ENCODE assay signal across 14 cellular contexts in the genomic region with DNA sequence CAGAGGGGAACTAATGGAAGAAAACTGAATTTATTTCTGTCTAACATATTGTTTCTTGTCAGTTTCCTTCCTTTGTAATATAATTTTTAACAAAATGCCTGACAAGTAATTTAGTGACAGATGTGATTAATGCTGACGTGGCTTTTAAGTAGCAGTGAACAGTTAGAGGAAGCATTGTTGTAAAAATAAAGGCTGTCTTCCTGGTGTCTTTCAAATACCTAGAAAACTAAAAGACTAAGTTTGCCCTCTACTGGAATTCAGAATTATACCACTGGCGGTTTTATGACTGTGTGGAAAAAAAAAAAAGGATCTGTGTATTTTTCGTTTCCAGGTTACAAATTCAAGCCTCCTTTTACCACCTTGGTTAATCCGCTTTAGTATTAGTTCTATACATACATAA.
DNase-seq lines count a peak whose midpoint lies in the region; ATAC-seq, FAIRE-seq and TF ChIP-seq lines count a peak whose summit lies in the region.
"Had no signal": no experiment of that assay in that cellular context is flagged by ENCODE, and none has a peak within 500 bp of the region (broad histone marks: within the 10 kb centered on the region; RNA-seq: fewer than 3 reads in every experiment).

No MANE protein-coding gene starts in this region.

- no peaks in the 10 kb centered on the region for H3K4me1 ChIP-seq in H1 (replicated peaks in 1 of 4; ENCODE audit: control insufficient read depth in 3 of 4, insufficient read depth in 4 of 4, low read length in 3 of 4)
- no peaks in the 10 kb centered on the region for H3K4me1 ChIP-seq in colonic mucosa

- WGBS in H1 (ENCODE audit: extremely low coverage in 1 of 2, insufficient coverage in 1 of 2, insufficient read length in 1 of 2, insufficient replicate concordance in 2 of 2, low coverage in 1 of 2, low lambda C conversion rate in 2 of 2, missing lambda C conversion rate in 1 of 2), 2 experiments: 64% methylated on average over 4 of the region's 4 CpGs; no CpG with 5 or more reads in 1 of the 2 experiments

- no peak for ATAC-seq in HG02571 (IDR thresholded peaks at IDR 0.05; ENCODE audit: unreplicated experiment)

- no peak overlapping the region for H3K9ac ChIP-seq in H1 (replicated peaks in 1 of 4; ENCODE audit: extremely low read depth in 1 of 4, low read depth in 3 of 4, low read length in 3 of 4)
- H3K9ac ChIP-seq in colonic mucosa (ENCODE audit: low read depth in 2 of 2, low read length in 2 of 2): no peak overlapping the region

- no peaks in the 10 kb centered on the region for H3K79me1 ChIP-seq in H1 (ENCODE audit: low read depth, low read length)

- H2AFZ ChIP-seq in H1 (ENCODE audit: low read length): no peak overlapping the region

- TF ChIP-seq POLR2A in H1 (IDR thresholded peaks at IDR 0.05; ENCODE audit: control extremely low read depth in 1 of 2, low read depth in 2 of 2, low read length in 2 of 2) (no peak), GM12891 (IDR thresholded peaks at IDR 0.05; ENCODE audit: low read depth, low read length) (no peak)

- H2BK12ac ChIP-seq in H1 (ENCODE audit: low read depth, low read length): no peak overlapping the region

- intact Hi-C loops in colonic mucosa (cut with DNase I): loop anchor here (10.0 kb wide), 1 partner anchor 460 kb away; no protein-coding TSS in a partner anchor

- H4K91ac ChIP-seq in H1 (replicated peaks; ENCODE audit: insufficient read length, low read length): no peak overlapping the region

- TF ChIP-seq CTCF in H1 (IDR thresholded peaks at IDR 0.05; ENCODE audit: control extremely low read depth in 1 of 3, insufficient read depth in 1 of 3, low read depth in 1 of 3, low read length in 3 of 3) (no peak), colonic mucosa (IDR thresholded peaks at IDR 0.05) (no peak)

- no peak overlapping the region for H2BK20ac ChIP-seq in H1 (ENCODE audit: low read length)

- no peaks in the 10 kb centered on the region for H3K23me2 ChIP-seq in H1 (ENCODE audit: low read depth, low read length)

- H4K5ac ChIP-seq in H1 (ENCODE audit: insufficient read length, low read depth, low read length): no peak overlapping the region

- H2AK5ac ChIP-seq in H1 (ENCODE audit: low read depth, low read length): no peak overlapping the region

- no peak overlapping the region for H3K23ac ChIP-seq in H1 (ENCODE audit: insufficient read length)

- CTCF ChIA-PET in H1 (lab: Charles Lee; ENCODE audit: partially characterized antibody): interaction anchor here (1.2 kb wide), 1 partner anchor 8 kb away, joined by 3 read pairs; no protein-coding TSS in a partner anchor

- H3K27ac ChIP-seq in H1 (ENCODE audit: low read depth, low read length): no peak overlapping the region
- no peak overlapping the region for H3K27ac ChIP-seq in colonic mucosa
- H3K27ac ChIP-seq: 22Rv1, ovary had no signal

- FAIRE-seq in H1 (lab: Jason Lieb, UNC): peak; percentile 7
- no peak for FAIRE-seq in GM12891 (lab: Jason Lieb, UNC)
- FAIRE-seq: GM19239 had no signal

- H4K8ac ChIP-seq in H1 (ENCODE audit: extremely low read depth, insufficient read depth, low read length): no peak overlapping the region

- H3K36me3 ChIP-seq in H1 (ENCODE audit: control insufficient read depth in 2 of 4, insufficient read depth in 4 of 4, low read length in 3 of 4) (no peaks in the 10 kb centered on the region), colonic mucosa (no peaks in the 10 kb centered on the region)
- H3K36me3 ChIP-seq: ovary had no signal

- no peak overlapping the region for H3K14ac ChIP-seq in H1 (ENCODE audit: insufficient read length)

- POLR2A ChIA-PET in H1 (lab: Charles Lee; ENCODE audit: partially characterized antibody): no interaction called here

- peak; percentile 40 to 45 for TF ChIP-seq RAD21 in H1 (IDR thresholded peaks at IDR 0.05 in 1 of 2, conservative IDR thresholded peaks at IDR 0.05 in 1 of 2; ENCODE audit: low read depth in 2 of 2, low read length in 2 of 2)

- H3K4ac ChIP-seq in H1 (replicated peaks; ENCODE audit: insufficient read length, low read depth, low read length): no peak overlapping the region

- no peaks in the 10 kb centered on the region for H3K79me2 ChIP-seq in H1 (ENCODE audit: control insufficient read depth in 1 of 2, insufficient read depth in 2 of 2, low read length in 2 of 2)

- no peak overlapping the region for H2BK15ac ChIP-seq in H1 (ENCODE audit: low read length)

- no peak overlapping the region for H3K4me2 ChIP-seq in H1 (ENCODE audit: insufficient read depth in 1 of 2, low read depth in 2 of 2, low read length in 2 of 2)

- no peaks in the 10 kb centered on the region for H4K20me1 ChIP-seq in H1 (replicated peaks in 1 of 2; ENCODE audit: control insufficient read depth in 1 of 2, insufficient read depth in 2 of 2, low read length in 2 of 2)

- H2BK5ac ChIP-seq in H1 (ENCODE audit: low read depth, low read length): no peak overlapping the region

- TF ChIP-seq EP300 in H1 (IDR thresholded peaks at IDR 0.05; ENCODE audit: borderline replicate concordance in 1 of 2, low read depth in 2 of 2, low read length in 2 of 2): no peak

- DNase-seq in DMS53 (lab: John Stamatoyannopoulos, UW) (peak; percentile 16), DMS53 treated with DMSO at 0.1 percent for 48 hours (lab: John Stamatoyannopoulos, UW; ENCODE audit: unreplicated experiment) (no peak), NCI-H146 treated with DMSO at 0.1 percent for 48 hours (lab: John Stamatoyannopoulos, UW; ENCODE audit: unreplicated experiment) (peak; percentile 51), H1 (ENCODE audit: low read depth in 1 of 2, low spot score in 2 of 2) (no peak), retina (peak; percentile 20), GM12891 (ENCODE audit: insufficient read length, low spot score) (no peak), colonic mucosa (no peak)
- DNase-seq: cortex of kidney; H7; ovary; stimulated activated CD4-positive, alpha-beta T cell treated with anti-CD3 and anti-CD28 coated beads, Interleukin-2, amount 100 ng/mL, for 48 hours had no signal

- no peak overlapping the region for H3K56ac ChIP-seq in H1 (replicated peaks; ENCODE audit: insufficient read length, low read depth, low read length)

- H3K9me3 ChIP-seq in H1 (ENCODE audit: insufficient read depth in 2 of 2, low read depth in 1 of 2, low read length in 1 of 2): peaks cover 16 to 59% of the 10 kb centered on the region in 2 experiments; a peak in 3 of 4 replicates
- H3K9me3 ChIP-seq in colonic mucosa: no peaks in the 10 kb centered on the region
- H3K9me3 ChIP-seq: ovary had no signal

- H3K18ac ChIP-seq in H1 (ENCODE audit: extremely low read depth, low read length): no peak overlapping the region

- H3K27me3 ChIP-seq in H1 (replicated peaks in 1 of 4; ENCODE audit: control insufficient read depth in 3 of 4, extremely low read depth in 1 of 4, insufficient read depth in 3 of 4, low read length in 3 of 4) (no peaks in the 10 kb centered on the region), colonic mucosa (no peaks in the 10 kb centered on the region)
- H3K27me3 ChIP-seq: ovary had no signal

- H3K4me3 ChIP-seq in H1 (ENCODE audit: extremely low read depth in 1 of 4, insufficient read depth in 2 of 4, low read depth in 3 of 4, low read length in 4 of 4) (no peak overlapping the region), colonic mucosa (no peak overlapping the region)
- H3K4me3 ChIP-seq: ovary had no signal

- H2BK120ac ChIP-seq in H1 (replicated peaks; ENCODE audit: low read depth, low read length): no peak overlapping the region

TF ChIP-seq in H1, 55 proteins besides CTCF, POLR2A, EP300 and RAD21:
- TF ChIP-seq TEAD4 (IDR thresholded peaks at IDR 0.05; ENCODE audit: low read depth, low read length) (no peak), RFX5 (IDR thresholded peaks at IDR 0.05; ENCODE audit: borderline replicate concordance, low read depth, low read length) (no peak), SIRT6 (IDR thresholded peaks at IDR 0.05; ENCODE audit: low read length) (no peak), MAFK (IDR thresholded peaks at IDR 0.05; ENCODE audit: low read depth, low read length) (peak; percentile 75; the same call in 1 of the 2 replicates), KDM5A (IDR thresholded peaks at IDR 0.05; ENCODE audit: low read length) (no peak), PHF8 (conservative IDR thresholded peaks at IDR 0.05; ENCODE audit: low read depth, low read length) (no peak), CTBP2 (IDR thresholded peaks at IDR 0.05; ENCODE audit: borderline replicate concordance, insufficient read depth, insufficient read length, low read length) (no peak)
TF ChIP-seq in H1: peak in this region for 1.

TF ChIP-seq in GM12891, 5 proteins besides CTCF, POLR2A, EP300 and RAD21:
- TF ChIP-seq POU2F2 (IDR thresholded peaks at IDR 0.05; ENCODE audit: low read depth, low read length) (no peak), POLR2AphosphoS5 (IDR thresholded peaks at IDR 0.05; ENCODE audit: low read depth, low read length) (no peak), TAF1 (IDR thresholded peaks at IDR 0.05; ENCODE audit: low read depth, low read length) (no peak), PAX5 (IDR thresholded peaks at IDR 0.05; ENCODE audit: insufficient read depth, low read length, severe bottlenecking) (no peak), SPI1 (IDR thresholded peaks at IDR 0.05; ENCODE audit: low read depth, low read length) (no peak)

Comparison
In these comparisons a context has a peak if more than half of its experiments do, and no peak if none do; other contexts are left out.
1. DNase-seq: peak in DMS53 (single experiment), NCI-H146 treated with DMSO at 0.1 percent for 48 hours (single experiment) and retina (single experiment); none in DMS53 treated with DMSO at 0.1 percent for 48 hours (single experiment), H1 (0 of 2), GM12891 (single experiment) and colonic mucosa (single experiment).